6 cellular contexts compared by ENCODE assay signal in genomic region chr17:41784207-41784744, GRCh38. TPM values are rescaled to one million over a fixed set of nuclear protein-coding genes. Genes with fewer than 3 reads are reported as not detected.
A peak's percentile ranks its signal among the peaks of the same experiment; 100 is the strongest.
DNase-seq lines count a peak whose midpoint lies in the region; ATAC-seq and TF ChIP-seq lines count a peak whose summit lies in the region.

No MANE protein-coding gene starts in this region.

- H4K8ac ChIP-seq in trophoblast cell (ENCODE audit: low read depth, low read length): peak overlapping the region; percentile 67

- H2BK5ac ChIP-seq in trophoblast cell (ENCODE audit: low read depth, low read length, poor library complexity): peak overlapping the region; percentile 85

- peak overlapping the region; percentile 71 for H3K9ac ChIP-seq in trophoblast cell (ENCODE audit: low read length)

- H3K79me1 ChIP-seq in trophoblast cell (ENCODE audit: low read length): peaks cover 26% of the 10 kb centered on the region

- peak overlapping the region; percentile 79 for H3K18ac ChIP-seq in trophoblast cell (ENCODE audit: low read length)

- H2BK12ac ChIP-seq in trophoblast cell (ENCODE audit: low read length): peak overlapping the region; percentile 47

- peaks cover 38% of the 10 kb centered on the region for H3K4me1 Mint-ChIP-seq in stimulated activated effector memory CD8-positive, alpha-beta T cell treated with anti-CD3 and anti-CD28 coated beads, Interleukin-12 subunit alpha, Interleukin-12 subunit beta, amount 100 ng/mL, for 72 hours

- no peaks in the 10 kb centered on the region for H3K36me3 Mint-ChIP-seq in stimulated activated effector memory CD8-positive, alpha-beta T cell treated with anti-CD3 and anti-CD28 coated beads, Interleukin-12 subunit alpha, Interleukin-12 subunit beta, amount 100 ng/mL, for 72 hours

- no peak overlapping the region for H3K27ac Mint-ChIP-seq in stimulated activated effector memory CD8-positive, alpha-beta T cell treated with anti-CD3 and anti-CD28 coated beads, Interleukin-12 subunit alpha, Interleukin-12 subunit beta, amount 100 ng/mL, for 72 hours

- H3K4me1 ChIP-seq in trophoblast cell (ENCODE audit: control insufficient read depth in 1 of 2, insufficient read depth in 2 of 2, low read length in 2 of 2): peaks cover 25 to 27% of the 10 kb centered on the region in 2 experiments

- H3K4me3 ChIP-seq in choroid plexus epithelial cell (ENCODE audit: low read depth, low read length) (peak overlapping the region; percentile 82), trophoblast cell (ENCODE audit: low read depth, low read length) (peak overlapping the region; percentile 51)

- H4K91ac ChIP-seq in trophoblast cell (ENCODE audit: low read depth, low read length): peak overlapping the region; percentile 21

- peak overlapping the region; percentile 48 for H3K14ac ChIP-seq in trophoblast cell (ENCODE audit: low read length)

- peak overlapping the region; percentile 42 for H2AK5ac ChIP-seq in trophoblast cell (ENCODE audit: low read length)

- no peaks in the 10 kb centered on the region for H3K27me3 ChIP-seq in trophoblast cell (ENCODE audit: insufficient read depth, low read length)

- ATAC-seq in stimulated activated effector memory CD8-positive, alpha-beta T cell treated with anti-CD3 and anti-CD28 coated beads, Interleukin-12 subunit alpha, Interleukin-12 subunit beta, amount 100 ng/mL, for 72 hours: no peak

- no peak overlapping the region for H2AFZ ChIP-seq in trophoblast cell (ENCODE audit: insufficient read depth, low read length, poor library complexity)

- peak overlapping the region; percentile 94 for H3K4ac ChIP-seq in trophoblast cell (ENCODE audit: low read depth, low read length)

- WGBS in trophoblast cell (ENCODE audit: extremely low coverage, insufficient coverage, insufficient read length): no CpG with 5 or more reads among the region's 6 CpGs

- no peak overlapping the region for H3K4me3 Mint-ChIP-seq in stimulated activated effector memory CD8-positive, alpha-beta T cell treated with anti-CD3 and anti-CD28 coated beads, Interleukin-12 subunit alpha, Interleukin-12 subunit beta, amount 100 ng/mL, for 72 hours

- H3K4me2 ChIP-seq in trophoblast cell (ENCODE audit: low read length): peak overlapping the region; percentile 83

- TF ChIP-seq CTCF in choroid plexus epithelial cell (conservative IDR thresholded peaks at IDR 0.05; ENCODE audit: low read depth, low read length): no peak

- peaks cover 52% of the 10 kb centered on the region for H3K79me2 ChIP-seq in trophoblast cell (ENCODE audit: control insufficient read depth, insufficient read depth, low read length, poor library complexity)

- peaks cover 13 to 18% of the 10 kb centered on the region in 2 experiments for H3K36me3 ChIP-seq in trophoblast cell (ENCODE audit: control insufficient read depth in 1 of 2, insufficient read depth in 2 of 2, low read length in 2 of 2)

- no peak overlapping the region for H4K12ac ChIP-seq in trophoblast cell (ENCODE audit: low read depth, low read length)

- H3K23ac ChIP-seq in trophoblast cell (ENCODE audit: low read length): no peak overlapping the region

- H3K27ac ChIP-seq in trophoblast cell (ENCODE audit: low read depth, low read length): peak overlapping the region; percentile 83

- no peaks in the 10 kb centered on the region for H3K9me3 Mint-ChIP-seq in stimulated activated effector memory CD8-positive, alpha-beta T cell treated with anti-CD3 and anti-CD28 coated beads, Interleukin-12 subunit alpha, Interleukin-12 subunit beta, amount 100 ng/mL, for 72 hours

- H2BK120ac ChIP-seq in trophoblast cell (ENCODE audit: insufficient read depth, low read length, poor library complexity): peak overlapping the region; percentile 48

- no peaks in the 10 kb centered on the region for H3K9me3 ChIP-seq in trophoblast cell (ENCODE audit: insufficient read depth, low read depth, low read length)

- DNase-seq in HPDE6-E6E7 (ENCODE audit: extremely low spot score): peak; percentile 72
- peak; percentile 74 for DNase-seq in choroid plexus epithelial cell (ENCODE audit: low read depth)
- DNase-seq in trophoblast cell: peak in 1 of 2 donors; percentile 38
- DNase-seq in globus pallidus (ENCODE audit: low spot score): no peak
- no peak for DNase-seq in DMS53 treated with DMSO at 0.1 percent for 48 hours (lab: John Stamatoyannopoulos, UW; ENCODE audit: unreplicated experiment)
- no peak for DNase-seq in stimulated activated effector memory CD8-positive, alpha-beta T cell treated with anti-CD3 and anti-CD28 coated beads, Interleukin-12 subunit alpha, Interleukin-12 subunit beta, amount 100 ng/mL, for 72 hours (ENCODE audit: low spot score in 2 of 2)

RNA-seq across cellular contexts. Expression of gene JUP, which starts 2.2 kb away (rescaled TPM):
- 367 and 395 TPM in 2 replicates for polyA plus RNA-seq in trophoblast cell (2013)

RNA-seq across cellular contexts. Expression of gene P3H4, which starts 27.5 kb away (rescaled TPM):
- 27.5 and 27.8 TPM in 2 replicates for polyA plus RNA-seq in trophoblast cell (2013)

RNA-seq across cellular contexts. Expression of gene FKBP10, which starts 28.5 kb away (rescaled TPM):
- 181 and 187 TPM in 2 replicates for polyA plus RNA-seq in trophoblast cell (2013)

RNA-seq across cellular contexts. Expression of gene HAP1, which starts 49.8 kb away (rescaled TPM):
- 14.5 and 20.7 TPM in 2 replicates for polyA plus RNA-seq in trophoblast cell (2013)

RNA-seq across cellular contexts. Expression of gene NT5C3B, which starts 51.8 kb away (rescaled TPM):
- 45.0 and 48.0 TPM in 2 replicates for polyA plus RNA-seq in trophoblast cell (2013)

Comparison
In these comparisons a context has a peak if more than half of its experiments do, and no peak if none do; other contexts are left out.
1. DNase-seq: peak in HPDE6-E6E7 (single experiment) and choroid plexus epithelial cell (single experiment); none in globus pallidus (single experiment), DMS53 treated with DMSO at 0.1 percent for 48 hours (single experiment) and stimulated activated effector memory CD8-positive, alpha-beta T cell treated with anti-CD3 and anti-CD28 coated beads, Interleukin-12 subunit alpha, Interleukin-12 subunit beta, amount 100 ng/mL, for 72 hours (0 of 2).